Comparison of ENCODE assay signal across 22 cellular contexts in the genomic region with DNA sequence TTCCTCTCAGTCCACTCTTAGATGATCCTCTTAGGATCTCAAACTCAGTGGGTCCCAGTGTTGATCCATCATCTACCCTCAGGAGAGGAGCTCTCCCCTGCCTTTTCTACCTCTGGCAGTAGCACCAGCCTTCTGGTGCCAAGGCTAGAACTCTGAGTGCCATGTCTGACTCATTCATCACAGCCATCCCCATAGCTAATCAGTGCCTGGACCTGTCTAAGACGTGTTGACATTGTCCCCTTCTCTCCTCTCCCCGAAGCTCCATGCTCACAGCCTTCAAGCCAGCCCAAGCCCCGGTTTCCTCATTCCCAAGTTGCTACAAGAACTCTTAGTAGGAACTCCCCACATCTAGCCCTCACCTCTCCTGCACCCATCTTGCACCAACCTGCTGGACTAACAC.
DNase-seq lines count a peak whose midpoint lies in the region; ATAC-seq and TF ChIP-seq lines count a peak whose summit lies in the region.
"Had no signal": no experiment of that assay in that cellular context is flagged by ENCODE, and none has a peak within 500 bp of the region (broad histone marks: within the 10 kb centered on the region; RNA-seq: fewer than 3 reads in every experiment).

No MANE protein-coding gene starts in this region.

- no peak overlapping the region for H3K4me3 ChIP-seq in DOHH2 (ENCODE audit: low read length)
- H3K4me3 ChIP-seq in heart right ventricle: no peak overlapping the region
- no peak overlapping the region for H3K4me3 ChIP-seq in neural progenitor cell
- H3K4me3 ChIP-seq: SJSA1 had no signal

- TF ChIP-seq CTCF in DOHH2 (IDR thresholded peaks at IDR 0.05; ENCODE audit: low read depth, low read length, poor library complexity, severe bottlenecking) (no peak), heart right ventricle (IDR thresholded peaks at IDR 0.05) (no peak), neural progenitor cell (IDR thresholded peaks at IDR 0.05) (no peak)

- H3K4me2 ChIP-seq in DOHH2 (ENCODE audit: low read length) (peak overlapping the region; percentile 66; the same call in 1 of the 2 replicates), neural progenitor cell (no peak overlapping the region)

- H3K36me3 ChIP-seq in DOHH2 (ENCODE audit: control insufficient read depth, low read length): no peaks in the 10 kb centered on the region
- no peaks in the 10 kb centered on the region for H3K36me3 ChIP-seq in heart right ventricle
- H3K36me3 ChIP-seq in neural progenitor cell: no peaks in the 10 kb centered on the region
- H3K36me3 ChIP-seq: SJSA1 had no signal

- H2AFZ ChIP-seq in neural progenitor cell (replicated peaks): peak overlapping the region; percentile 79

- no peaks in the 10 kb centered on the region for H3K9me3 Mint-ChIP-seq in neural progenitor cell
- no peaks in the 10 kb centered on the region for H3K9me3 Mint-ChIP-seq in activated CD8-positive, alpha-beta T cell treated with anti-CD3 and anti-CD28 coated beads, Interleukin-2, amount 10 ng/mL, durations not matched to agents 7 days and 5 days (ENCODE audit: insufficient read depth)
- H3K9me3 Mint-ChIP-seq: CD14-positive monocyte, HFFc6 had no signal

- H4K20me1 ChIP-seq in DOHH2 (ENCODE audit: control insufficient read depth, insufficient read depth, low read depth, low read length): no peaks in the 10 kb centered on the region
- no peaks in the 10 kb centered on the region for H4K20me1 ChIP-seq in neural progenitor cell (ENCODE audit: low read depth)

- intact Hi-C loops in heart right ventricle (cut with DNase I): loop anchor here in 9 of 10 donors (2.0 to 10.0 kb wide), 8 partner anchors 249 to 659 kb away; no protein-coding TSS in a partner anchor

- no peak overlapping the region for H3K4me3 Mint-ChIP-seq in T-helper 17 cell
- H3K4me3 Mint-ChIP-seq in neural progenitor cell: no peak overlapping the region
- no peak overlapping the region for H3K4me3 Mint-ChIP-seq in activated CD8-positive, alpha-beta T cell treated with anti-CD3 and anti-CD28 coated beads, Interleukin-2, amount 10 ng/mL, durations not matched to agents 7 days and 5 days
- H3K4me3 Mint-ChIP-seq: HFFc6 had no signal

- H3K4me1 ChIP-seq in DOHH2 (ENCODE audit: control insufficient read depth, low read length) (peaks cover 52% of the 10 kb centered on the region), heart right ventricle (peaks cover 0 to 13% (median 0%) of the 10 kb centered on the region in 9 donors), neural progenitor cell (peaks cover 9% of the 10 kb centered on the region)
- H3K4me1 ChIP-seq: SJSA1 had no signal

- no peaks in the 10 kb centered on the region for H3K9me2 ChIP-seq in DOHH2 (replicated peaks; ENCODE audit: control insufficient read depth, low read length)

- H3K27me3 ChIP-seq in DOHH2 (ENCODE audit: control insufficient read depth, low read length): no peaks in the 10 kb centered on the region
- peaks cover 0 to 24% (median 10%) of the 10 kb centered on the region in 7 donors for H3K27me3 ChIP-seq in heart right ventricle
- no peaks in the 10 kb centered on the region for H3K27me3 ChIP-seq in neural progenitor cell
- H3K27me3 ChIP-seq: SJSA1 had no signal

- POLR2A ChIA-PET in activated CD8-positive, alpha-beta T cell treated with anti-CD3 and anti-CD28 coated beads, Interleukin-2, amount 10 ng/mL, durations not matched to agents 7 days and 5 days (lab: Charles Lee): no interaction called here

- peaks cover 4% of the 10 kb centered on the region for H3K36me3 Mint-ChIP-seq in T-helper 17 cell (ENCODE audit: low read depth)
- no peaks in the 10 kb centered on the region for H3K36me3 Mint-ChIP-seq in neural progenitor cell
- no peaks in the 10 kb centered on the region for H3K36me3 Mint-ChIP-seq in activated CD8-positive, alpha-beta T cell treated with anti-CD3 and anti-CD28 coated beads, Interleukin-2, amount 10 ng/mL, durations not matched to agents 7 days and 5 days (ENCODE audit: low read depth)
- H3K36me3 Mint-ChIP-seq: CD14-positive monocyte had no signal

- H3K27ac ChIP-seq in DOHH2 (ENCODE audit: low read depth, low read length) (no peak overlapping the region), heart right ventricle (no peak overlapping the region), neural progenitor cell (no peak overlapping the region)
- H3K27ac ChIP-seq: RWPE1, SJSA1 had no signal

- H3K9me3 ChIP-seq in DOHH2 (ENCODE audit: control insufficient read depth, insufficient read depth, low read length): no peaks in the 10 kb centered on the region
- H3K9me3 ChIP-seq in T-helper 17 cell (ENCODE audit: control insufficient read depth, low read length, poor library complexity, severe bottlenecking): no peaks in the 10 kb centered on the region
- no peaks in the 10 kb centered on the region for H3K9me3 ChIP-seq in heart right ventricle
- H3K9me3 ChIP-seq in neural progenitor cell (ENCODE audit: low read depth): no peaks in the 10 kb centered on the region
- H3K9me3 ChIP-seq: SJSA1 had no signal

- H3K79me2 ChIP-seq in DOHH2 (ENCODE audit: control insufficient read depth, low read length) (no peaks in the 10 kb centered on the region), neural progenitor cell (ENCODE audit: low read depth) (no peaks in the 10 kb centered on the region)

- H3F3A ChIP-seq in DOHH2 (ENCODE audit: control insufficient read depth, insufficient read depth) (peaks cover 5% of the 10 kb centered on the region; the same call in 1 of the 2 replicates), neural progenitor cell (ENCODE audit: low read depth) (no peaks in the 10 kb centered on the region)

- no peak for ATAC-seq in T-helper 17 cell
- ATAC-seq in heart right ventricle: peak in 5 of 8 donors; percentile 44 to 92 (median 59)
- ATAC-seq in activated CD8-positive, alpha-beta T cell treated with anti-CD3 and anti-CD28 coated beads, Interleukin-2, amount 10 ng/mL, durations not matched to agents 7 days and 5 days: no peak
- ATAC-seq: PC-3 had no signal

- H3K4me1 Mint-ChIP-seq in T-helper 17 cell (peaks cover 4% of the 10 kb centered on the region), neural progenitor cell (peaks cover 16% of the 10 kb centered on the region)
- H3K4me1 Mint-ChIP-seq in activated CD8-positive, alpha-beta T cell treated with anti-CD3 and anti-CD28 coated beads, Interleukin-2, amount 10 ng/mL, durations not matched to agents 7 days and 5 days (ENCODE audit: low read depth): peaks cover 8% of the 10 kb centered on the region

- H3K9ac ChIP-seq in neural progenitor cell: no peak overlapping the region

- H3K27me3 Mint-ChIP-seq in T-helper 17 cell: peaks cover 23% of the 10 kb centered on the region
- H3K27me3 Mint-ChIP-seq in neural progenitor cell (ENCODE audit: insufficient read depth, low read depth): peaks cover 7% of the 10 kb centered on the region
- H3K27me3 Mint-ChIP-seq in activated CD8-positive, alpha-beta T cell treated with anti-CD3 and anti-CD28 coated beads, Interleukin-2, amount 10 ng/mL, durations not matched to agents 7 days and 5 days (ENCODE audit: low read depth): peaks cover 7% of the 10 kb centered on the region

- WGBS in heart right ventricle, 2 donors: 35 to 48% methylated on average over 3 of the region's 3 CpGs

- H3K27ac Mint-ChIP-seq in T-helper 17 cell: peak overlapping the region; percentile 51
- no peak overlapping the region for H3K27ac Mint-ChIP-seq in neural progenitor cell
- no peak overlapping the region for H3K27ac Mint-ChIP-seq in activated CD8-positive, alpha-beta T cell treated with anti-CD3 and anti-CD28 coated beads, Interleukin-2, amount 10 ng/mL, durations not matched to agents 7 days and 5 days
- H3K27ac Mint-ChIP-seq: CD14-positive monocyte, HFFc6 had no signal

- DNase-seq in T-helper 17 cell (no peak), heart right ventricle (no peak), neural progenitor cell (ENCODE audit: low spot score) (no peak), NK-92 (lab: John Stamatoyannopoulos, UW; ENCODE audit: unreplicated experiment) (no peak)
- no peak for DNase-seq in activated CD8-positive, alpha-beta T cell treated with anti-CD3 and anti-CD28 coated beads, Interleukin-2, amount 10 ng/mL, durations not matched to agents 7 days and 5 days
- no peak for DNase-seq in activated naive CD4-positive, alpha-beta T cell (lab: John Stamatoyannopoulos, UW)
- DNase-seq: ACHN, AML-193, DMS79 treated with DMSO at 0.1 percent for 48 hours, H7, HFFc6, KG1, MV-4-11, NCI-H187 treated with DMSO at 0.1 percent for 48 hours, NCI-H2227 treated with DMSO at 0.1 percent for 48 hours, NCI-H510A treated with DMSO at 0.1 percent for 48 hours, NCI-H774, PC-3 had no signal

- CTCF ChIA-PET in activated CD8-positive, alpha-beta T cell treated with anti-CD3 and anti-CD28 coated beads, Interleukin-2, amount 10 ng/mL, durations not matched to agents 7 days and 5 days (lab: Charles Lee): interaction anchor here (1.2 to 3.9 kb wide), 6 partner anchors 59 to 481 kb away, joined by 3 to 47 read pairs (median 6); no protein-coding TSS in a partner anchor

Comparison
In these comparisons a context has a peak if more than half of its experiments do, and no peak if none do; other contexts are left out.
1. ATAC-seq: peak in heart right ventricle (5 of 8); none in T-helper 17 cell (single experiment) and activated CD8-positive, alpha-beta T cell treated with anti-CD3 and anti-CD28 coated beads, Interleukin-2, amount 10 ng/mL, durations not matched to agents 7 days and 5 days (single experiment).